20 cellular contexts compared by ENCODE assay signal in genomic region chr2:203875471-203875870, GRCh38. TPM values are rescaled to one million over a fixed set of nuclear protein-coding genes. Genes with fewer than 3 reads are reported as not detected.
DNase-seq lines count a peak whose midpoint lies in the region; ATAC-seq and TF ChIP-seq lines count a peak whose summit lies in the region.
"Had no signal": no experiment of that assay in that cellular context is flagged by ENCODE, and none has a peak within 500 bp of the region (broad histone marks: within the 10 kb centered on the region; RNA-seq: fewer than 3 reads in every experiment).

No MANE protein-coding gene starts in this region.

- 81% methylated on average over 4 of the region's 4 CpGs for WGBS in esophagus muscularis mucosa

- H3K36me3 Mint-ChIP-seq in activated T-cell treated with anti-CD3 and anti-CD28 coated beads, Interleukin-2, amount 50 U/mL, for 72 hours (ENCODE audit: insufficient read depth in 2 of 2), result peaks cover 33 to 47% of the 10 kb centered on the region in 2 donors
- peaks cover 41% of the 10 kb centered on the region for H3K36me3 Mint-ChIP-seq in activated T-cell treated with anti-CD3 and anti-CD28 coated beads, Interleukin-2, amount 50 U/mL, for 4 hours (ENCODE audit: insufficient read depth)
- H3K36me3 Mint-ChIP-seq in CD4-positive, alpha-beta memory T cell, result peaks cover 30 to 32% of the 10 kb centered on the region in 2 donors

- H3K27ac Mint-ChIP-seq in activated T-cell treated with anti-CD3 and anti-CD28 coated beads, Interleukin-2, amount 50 U/mL, for 72 hours, result peak overlapping the region; percentile 80
- peak overlapping the region in 4 of 7 donors; percentile 12 to 84 (median 55) for H3K27ac Mint-ChIP-seq in CD4-positive, alpha-beta memory T cell
- H3K27ac Mint-ChIP-seq: HFFc6 had no signal

- intact Hi-C loops in CD4-positive, alpha-beta memory T cell (cut with micrococcal nuclease), result no loop called here
- intact Hi-C loops in esophagus muscularis mucosa (cut with DNase I), result no loop called here

- peak overlapping the region in 1 of 2 donors; percentile 35 for H3K4me3 Mint-ChIP-seq in activated T-cell treated with anti-CD3 and anti-CD28 coated beads, Interleukin-2, amount 50 U/mL, for 72 hours
- H3K4me3 Mint-ChIP-seq in activated T-cell treated with anti-CD3 and anti-CD28 coated beads, Interleukin-2, amount 50 U/mL, for 4 hours, result no peak overlapping the region
- H3K4me3 Mint-ChIP-seq in CD4-positive, alpha-beta memory T cell, result no peak overlapping the region
- H3K4me3 Mint-ChIP-seq: HFFc6 had no signal

- no peaks in the 10 kb centered on the region for H3K9me3 ChIP-seq in CD4-positive, alpha-beta memory T cell (ENCODE audit: control insufficient read depth in 1 of 2, low read length in 2 of 2)
- H3K9me3 ChIP-seq in esophagus muscularis mucosa, result no peaks in the 10 kb centered on the region

- H3K4me3 ChIP-seq in CD4-positive, alpha-beta memory T cell (ENCODE audit: low read length in 2 of 2), result no peak overlapping the region
- no peak overlapping the region for H3K4me3 ChIP-seq in esophagus muscularis mucosa
- H3K4me3 ChIP-seq: K562 had no signal

- POLR2A ChIA-PET in CD4-positive, alpha-beta memory T cell (lab: Charles Lee; ENCODE audit: partially characterized antibody), result interaction anchor here (0.9 to 13.8 kb wide), 8 partner anchors 8 to 63 kb away, joined by 3 to 213 read pairs (median 8); partner anchors contain the start of gene CTLA4

- H3K27me3 ChIP-seq in CD4-positive, alpha-beta memory T cell (ENCODE audit: insufficient read depth, low read length), result no peaks in the 10 kb centered on the region
- H3K27me3 ChIP-seq in esophagus muscularis mucosa, result no peaks in the 10 kb centered on the region

- no peak for TF ChIP-seq EP300 in esophagus muscularis mucosa (IDR thresholded peaks at IDR 0.05)

- no peak for ATAC-seq in activated T-cell treated with anti-CD3 and anti-CD28 coated beads, Interleukin-2, amount 50 U/mL, for 72 hours (replicated peaks in 1 of 2)
- ATAC-seq in activated T-cell treated with anti-CD3 and anti-CD28 coated beads, Interleukin-2, amount 50 U/mL, for 4 hours, result no peak
- peak; percentile 2 to 7 for ATAC-seq in activated CD4-positive, CD25-positive, alpha-beta regulatory T cell treated with anti-CD3 and anti-CD28 coated beads, Interleukin-2, amount 50 U/mL, for 24 hours
- ATAC-seq: K562 had no signal

- no peak overlapping the region for H3K27ac ChIP-seq in CD4-positive, alpha-beta memory T cell (ENCODE audit: low read depth, low read length)
- H3K27ac ChIP-seq in esophagus muscularis mucosa (replicated peaks in 1 of 4), result no peak overlapping the region

- no peak for DNase-seq in activated T-cell treated with anti-CD3 and anti-CD28 coated beads, Interleukin-2, amount 50 U/mL, for 72 hours
- DNase-seq in activated T-cell treated with anti-CD3 and anti-CD28 coated beads, Interleukin-2, amount 50 U/mL, for 4 hours, result no peak
- no peak for DNase-seq in CD4-positive, alpha-beta memory T cell
- DNase-seq in esophagus muscularis mucosa (ENCODE audit: extremely low spot score), result peak; percentile 80
- DNase-seq in A172 (ENCODE audit: low spot score), result no peak
- DNase-seq in NCI-H1694 (lab: John Stamatoyannopoulos, UW), result no peak
- DNase-seq: ACHN, C1 segment of cervical spinal cord, DMS 273 treated with DMSO at 0.1 percent for 48 hours, DND-41, H7, HFFc6, NCI-H1105, NCI-H510A treated with DMSO at 0.1 percent for 48 hours, NCI-H82, SHP77 treated with DMSO at 0.1 percent for 48 hours had no signal

- peaks cover 13% of the 10 kb centered on the region for H3K36me3 ChIP-seq in CD4-positive, alpha-beta memory T cell (ENCODE audit: insufficient read depth, low read length)
- H3K36me3 ChIP-seq in esophagus muscularis mucosa, result no peaks in the 10 kb centered on the region

- no peak for TF ChIP-seq POLR2A in esophagus muscularis mucosa (IDR thresholded peaks at IDR 0.05; ENCODE audit: low read depth)

- no peak for TF ChIP-seq CTCF in esophagus muscularis mucosa (IDR thresholded peaks at IDR 0.05)

- CTCF ChIA-PET in CD4-positive, alpha-beta memory T cell (lab: Charles Lee; ENCODE audit: partially characterized antibody), result interaction anchor here (0.9 to 3.0 kb wide), 5 partner anchors 14 to 34 kb away, joined by 3 to 12 read pairs (median 3); no protein-coding TSS in a partner anchor

- peaks cover 59% of the 10 kb centered on the region for H3K4me1 Mint-ChIP-seq in activated T-cell treated with anti-CD3 and anti-CD28 coated beads, Interleukin-2, amount 50 U/mL, for 72 hours (ENCODE audit: low read depth)
- peaks cover 58% of the 10 kb centered on the region for H3K4me1 Mint-ChIP-seq in activated T-cell treated with anti-CD3 and anti-CD28 coated beads, Interleukin-2, amount 50 U/mL, for 4 hours (ENCODE audit: low read depth)
- peaks cover 30 to 66% (median 53%) of the 10 kb centered on the region in 4 donors for H3K4me1 Mint-ChIP-seq in CD4-positive, alpha-beta memory T cell

- H3K27me3 Mint-ChIP-seq in activated T-cell treated with anti-CD3 and anti-CD28 coated beads, Interleukin-2, amount 50 U/mL, for 72 hours (ENCODE audit: low read depth), result no peaks in the 10 kb centered on the region
- H3K27me3 Mint-ChIP-seq in activated T-cell treated with anti-CD3 and anti-CD28 coated beads, Interleukin-2, amount 50 U/mL, for 4 hours (ENCODE audit: low read depth), result no peaks in the 10 kb centered on the region
- no peaks in the 10 kb centered on the region for H3K27me3 Mint-ChIP-seq in CD4-positive, alpha-beta memory T cell

- peaks cover 77% of the 10 kb centered on the region for H3K4me1 ChIP-seq in CD4-positive, alpha-beta memory T cell (ENCODE audit: insufficient read depth, low read length)
- peaks cover 0 to 8% (median 3%) of the 10 kb centered on the region in 4 donors for H3K4me1 ChIP-seq in esophagus muscularis mucosa

- peaks cover 6 to 7% of the 10 kb centered on the region in 2 donors for H3K9me3 Mint-ChIP-seq in activated T-cell treated with anti-CD3 and anti-CD28 coated beads, Interleukin-2, amount 50 U/mL, for 72 hours
- H3K9me3 Mint-ChIP-seq in activated T-cell treated with anti-CD3 and anti-CD28 coated beads, Interleukin-2, amount 50 U/mL, for 4 hours, result no peaks in the 10 kb centered on the region
- peaks cover 0 to 2% (median 0%) of the 10 kb centered on the region in 8 donors for H3K9me3 Mint-ChIP-seq in CD4-positive, alpha-beta memory T cell
- H3K9me3 Mint-ChIP-seq: HFFc6 had no signal

RNA-seq across cellular contexts. Expression of gene CTLA4, which starts 7.9 kb away (rescaled TPM):
- total RNA-seq in activated T-cell treated with anti-CD3 and anti-CD28 coated beads, Interleukin-2, amount 50 U/mL, for 72 hours, result 100 to 1,000 TPM; 132 to 254 TPM
- 100 to 1,000 TPM; 221 to 307 (median 278) TPM for total RNA-seq in activated T-cell treated with anti-CD3 and anti-CD28 coated beads, Interleukin-2, amount 50 U/mL, for 4 hours
- 10 to 100 TPM; 18.4 to 20.4 TPM for total RNA-seq in CD4-positive, alpha-beta memory T cell
- 1 to 10 TPM; 7.6 to 9.0 TPM for polyA plus RNA-seq in CD4-positive, alpha-beta memory T cell
- total RNA-seq in esophagus muscularis mucosa, result under 1 TPM in 1 of 4 donors, not detected in 3; 0.33 TPM
- total RNA-seq in A172 (2014; rRNA removed; shearing (Covaris generic)), result not detected in 2 replicates
- total RNA-seq: G401, H7, HFFc6, RPMI7951 had no signal

Comparison
In these comparisons a context has a peak if more than half of its experiments do, and no peak if none do; other contexts are left out.
1. ATAC-seq: peak in activated CD4-positive, CD25-positive, alpha-beta regulatory T cell treated with anti-CD3 and anti-CD28 coated beads, Interleukin-2, amount 50 U/mL, for 24 hours (2 of 2); none in activated T-cell treated with anti-CD3 and anti-CD28 coated beads, Interleukin-2, amount 50 U/mL, for 72 hours (0 of 2) and activated T-cell treated with anti-CD3 and anti-CD28 coated beads, Interleukin-2, amount 50 U/mL, for 4 hours (0 of 2).
2. RNA of gene CTLA4, which starts 7.9 kb away (total RNA-seq): 221 to 307 TPM in activated T-cell treated with anti-CD3 and anti-CD28 coated beads, Interleukin-2, amount 50 U/mL, for 4 hours, 132 to 254 TPM in activated T-cell treated with anti-CD3 and anti-CD28 coated beads, Interleukin-2, amount 50 U/mL, for 72 hours and 18.4 to 20.4 TPM in CD4-positive, alpha-beta memory T cell; 0.33 TPM in esophagus muscularis mucosa and not detected in A172; every median in the first group is over 10 times any median in the second.